In genomic region chr10:132371641-132372081, GRCh38 we compare ENCODE assay signal across 8 cellular contexts. TPM values are rescaled to one million over a fixed set of nuclear protein-coding genes. Genes with fewer than 3 reads are reported as not detected.
DNase-seq lines count a peak whose midpoint lies in the region; ATAC-seq and TF ChIP-seq lines count a peak whose summit lies in the region.
"Had no signal": no experiment of that assay in that cellular context is flagged by ENCODE, and none has a peak within 500 bp of the region (broad histone marks: within the 10 kb centered on the region; RNA-seq: fewer than 3 reads in every experiment).

No MANE protein-coding gene starts in this region.

- H3K36me3 ChIP-seq in CD8-positive, alpha-beta T cell (ENCODE audit: insufficient read depth, low read length), result no peaks in the 10 kb centered on the region
- H3K36me3 ChIP-seq in GM23338 (ENCODE audit: insufficient read depth) (no peaks in the 10 kb centered on the region), lower lobe of right lung (peaks cover 7% of the 10 kb centered on the region)

- no peaks in the 10 kb centered on the region for H3K27me3 ChIP-seq in CD8-positive, alpha-beta T cell (ENCODE audit: insufficient read depth, low read length)
- H3K27me3 ChIP-seq in GM23338 (ENCODE audit: insufficient read depth) (no peaks in the 10 kb centered on the region), lower lobe of right lung (ENCODE audit: low read depth) (no peaks in the 10 kb centered on the region)

- H3K4me1 ChIP-seq in CD8-positive, alpha-beta T cell (ENCODE audit: insufficient read depth, low read length), result peaks cover 10% of the 10 kb centered on the region
- no peaks in the 10 kb centered on the region for H3K4me1 ChIP-seq in GM23338 (ENCODE audit: insufficient read depth)
- peaks cover 18% of the 10 kb centered on the region for H3K4me1 ChIP-seq in lower lobe of right lung

- TF ChIP-seq CTCF in CD8-positive, alpha-beta T cell (IDR thresholded peaks at IDR 0.05), result no peak
- TF ChIP-seq CTCF in GM23338 (conservative IDR thresholded peaks at IDR 0.05; ENCODE audit: low read depth in 2 of 2), result peak; percentile 53 to 61
- peak; percentile 43 for TF ChIP-seq CTCF in WI38 (IDR thresholded peaks at IDR 0.05; ENCODE audit: low read depth, low read length)
- TF ChIP-seq CTCF in lower lobe of right lung (IDR thresholded peaks at IDR 0.05), result no peak

- CTCF ChIA-PET in CD8-positive, alpha-beta T cell (lab: Charles Lee), result interaction anchor here (1.0 to 1.7 kb wide), 4 partner anchors 11 to 246 kb away, joined by 3 to 7 read pairs (median 4); no protein-coding TSS in a partner anchor

- no peaks in the 10 kb centered on the region for H3K79me2 ChIP-seq in GM23338 (replicated peaks; ENCODE audit: insufficient read depth)

- no peak overlapping the region for H3K27ac ChIP-seq in CD8-positive, alpha-beta T cell (ENCODE audit: low read depth, low read length)
- H3K27ac ChIP-seq in GM23338 (ENCODE audit: low read depth), result no peak overlapping the region
- H3K27ac ChIP-seq in lower lobe of right lung, result no peak overlapping the region

- peak; percentile 36 for ATAC-seq in CD8-positive, alpha-beta T cell
- peak; percentile 49 for ATAC-seq in GM23338
- no peak for ATAC-seq in lower lobe of right lung
- ATAC-seq in GM19467 (IDR thresholded peaks at IDR 0.05; ENCODE audit: unreplicated experiment), result no peak

- intact Hi-C loops in CD8-positive, alpha-beta T cell (cut with DNase I, micrococcal nuclease), result no loop called here
- intact Hi-C loops in lower lobe of right lung (cut with DNase I), result no loop called here

- H3K27ac Mint-ChIP-seq in CD8-positive, alpha-beta T cell, result no peak overlapping the region
- H3K27ac Mint-ChIP-seq in GM23338, result no peak overlapping the region

- no peaks in the 10 kb centered on the region for H3K9me2 ChIP-seq in GM23338 (ENCODE audit: insufficient read depth)

- H3K36me3 Mint-ChIP-seq in CD8-positive, alpha-beta T cell, result peaks cover 9% of the 10 kb centered on the region
- no peaks in the 10 kb centered on the region for H3K36me3 Mint-ChIP-seq in GM23338 (ENCODE audit: low read depth)

- no peaks in the 10 kb centered on the region for H4K20me1 ChIP-seq in GM23338 (replicated peaks; ENCODE audit: insufficient read depth)

- no peak overlapping the region for H3K4me2 ChIP-seq in GM23338

- peak in 2 of 7 experiments; percentile 29 to 33 for DNase-seq in CD8-positive, alpha-beta T cell
- peak; percentile 64 for DNase-seq in GM23338 (ENCODE audit: low spot score)
- DNase-seq in lower lobe of right lung, result peak; percentile 26
- no peak for DNase-seq in NCI-H345 treated with DMSO at 0.1 percent for 48 hours (lab: John Stamatoyannopoulos, UW; ENCODE audit: unreplicated experiment)
- no peak for DNase-seq in GM19240 (ENCODE audit: insufficient read length, low spot score)
- DNase-seq: NCI-H146 had no signal

- H3K9me3 Mint-ChIP-seq in CD8-positive, alpha-beta T cell, result no peaks in the 10 kb centered on the region
- H3K9me3 Mint-ChIP-seq in GM23338, result no peaks in the 10 kb centered on the region

- H3K4me3 ChIP-seq in CD8-positive, alpha-beta T cell (ENCODE audit: low read depth, low read length), result no peak overlapping the region
- H3K4me3 ChIP-seq in GM23338, result no peak overlapping the region
- no peak overlapping the region for H3K4me3 ChIP-seq in WI38 (ENCODE audit: low read depth, low read length)
- no peak overlapping the region for H3K4me3 ChIP-seq in lower lobe of right lung

- H3K27me3 Mint-ChIP-seq in CD8-positive, alpha-beta T cell (ENCODE audit: low read depth), result no peaks in the 10 kb centered on the region
- peaks cover 10% of the 10 kb centered on the region for H3K27me3 Mint-ChIP-seq in GM23338 (ENCODE audit: insufficient read depth, low read depth, poor library complexity)

- peaks cover 6% of the 10 kb centered on the region for H3K4me1 Mint-ChIP-seq in CD8-positive, alpha-beta T cell (ENCODE audit: low read depth)
- H3K4me1 Mint-ChIP-seq in GM23338, result peaks cover 31% of the 10 kb centered on the region

- H2AFZ ChIP-seq in GM23338, result no peak overlapping the region

- H3F3A ChIP-seq in GM23338 (replicated peaks; ENCODE audit: low read depth), result no peaks in the 10 kb centered on the region

- POLR2A ChIA-PET in CD8-positive, alpha-beta T cell (lab: Charles Lee), result no interaction called here

- no peaks in the 10 kb centered on the region for H3K9me3 ChIP-seq in CD8-positive, alpha-beta T cell (ENCODE audit: low read length)
- H3K9me3 ChIP-seq in lower lobe of right lung, result no peaks in the 10 kb centered on the region

- no peak overlapping the region for H3K4me3 Mint-ChIP-seq in CD8-positive, alpha-beta T cell
- no peak overlapping the region for H3K4me3 Mint-ChIP-seq in GM23338

TF ChIP-seq in GM23338, 12 proteins besides CTCF, POLR2A, EP300 and RAD21:
- TF ChIP-seq CREB1 (CRISPR knock-in tag; IDR thresholded peaks at IDR 0.05; ENCODE audit: low read depth) (no peak), STAT1 (IDR thresholded peaks at IDR 0.05; ENCODE audit: unreplicated experiment) (no peak), EZH2 (IDR thresholded peaks at IDR 0.05; ENCODE audit: low read depth, unreplicated experiment) (no peak), ZNF114 (CRISPR knock-in tag; IDR thresholded peaks at IDR 0.05) (no peak), POLR2AphosphoS5 (IDR thresholded peaks at IDR 0.05; ENCODE audit: low read depth) (no peak)
- TF ChIP-seq, protein P1, sequence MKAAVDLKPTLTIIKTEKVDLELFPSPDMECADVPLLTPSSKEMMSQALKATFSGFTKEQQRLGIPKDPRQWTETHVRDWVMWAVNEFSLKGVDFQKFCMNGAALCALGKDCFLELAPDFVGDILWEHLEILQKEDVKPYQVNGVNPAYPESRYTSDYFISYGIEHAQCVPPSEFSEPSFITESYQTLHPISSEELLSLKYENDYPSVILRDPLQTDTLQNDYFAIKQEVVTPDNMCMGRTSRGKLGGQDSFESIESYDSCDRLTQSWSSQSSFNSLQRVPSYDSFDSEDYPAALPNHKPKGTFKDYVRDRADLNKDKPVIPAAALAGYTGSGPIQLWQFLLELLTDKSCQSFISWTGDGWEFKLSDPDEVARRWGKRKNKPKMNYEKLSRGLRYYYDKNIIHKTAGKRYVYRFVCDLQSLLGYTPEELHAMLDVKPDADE (IDR thresholded peaks at IDR 0.05), result no peak

RNA-seq across cellular contexts. Expression of gene PWWP2B, which starts 25.3 kb away (rescaled TPM):
- 10 to 100 TPM; 25.6 to 27.1 TPM for total RNA-seq in CD8-positive, alpha-beta T cell
- 8.6 and 12.8 TPM in 2 replicates for total RNA-seq in GM23338 (2014; rRNA removed; shearing (Covaris generic))
- polyA plus RNA-seq in GM23338 (2016; fragmentation: Nextera tagmentation; extraction: Ambion mirVana), result 2.2 and 2.3 TPM in 2 replicates
- total RNA-seq in lower lobe of right lung, result 25.2 TPM

RNA-seq across cellular contexts. Expression of gene LRRC27, which starts 39.7 kb away (rescaled TPM):
- 1 to 10 TPM in 1 of 2 experiments, under 1 TPM in 1; 0.68 to 3.2 TPM for total RNA-seq in CD8-positive, alpha-beta T cell
- total RNA-seq in GM23338 (2014; rRNA removed; shearing (Covaris generic)), result 3.1 and 3.5 TPM in 2 replicates
- 2.2 and 2.9 TPM in 2 replicates for polyA plus RNA-seq in GM23338 (2016; fragmentation: Nextera tagmentation; extraction: Ambion mirVana)
- 15.5 TPM for total RNA-seq in lower lobe of right lung

Comparison
In these comparisons a context has a peak if more than half of its experiments do, and no peak if none do; other contexts are left out.
1. ATAC-seq: peak in CD8-positive, alpha-beta T cell (single experiment) and GM23338 (single experiment); none in lower lobe of right lung (0 of 2) and GM19467 (single experiment).
2. DNase-seq: peak in GM23338 (single experiment) and lower lobe of right lung (single experiment); none in NCI-H345 treated with DMSO at 0.1 percent for 48 hours (single experiment) and GM19240 (single experiment).
3. CTCF ChIP-seq: peak in GM23338 (2 of 2) and WI38 (single experiment); none in CD8-positive, alpha-beta T cell (single experiment) and lower lobe of right lung (single experiment).